1 cellular context compared by ENCODE assay signal in genomic region chr3:64023187-64023860, GRCh38.
TF ChIP-seq lines count a peak whose summit lies in the region.

TSS of gene PSMD6 (minus strand) at chr3:64023494. CDS start at chr3:64023419, 75 bp downstream.

TF ChIP-seq in A549, 52 proteins besides CTCF, POLR2A, EP300 and RAD21 (continued from another document):
- TF ChIP-seq REST (IDR thresholded peaks at IDR 0.05) (0 out of 2 replicates have a peak, but pooled peaks have one; percentile 26), BCL3 (IDR thresholded peaks at IDR 0.05) (no peak), HOXA7 (CRISPR knock-in tag; IDR thresholded peaks at IDR 0.05) (no peak), MAFK (IDR thresholded peaks at IDR 0.05; ENCODE audit: partially characterized antibody) (peak; percentile 24), ESRRA (IDR thresholded peaks at IDR 0.05; ENCODE audit: borderline replicate concordance, low read length) (no peak), GATA3 (IDR thresholded peaks at IDR 0.05; ENCODE audit: borderline replicate concordance) (no peak), TFCP2L1 (CRISPR knock-in tag; IDR thresholded peaks at IDR 0.05) (no peak), RARB (CRISPR knock-in tag; IDR thresholded peaks at IDR 0.05) (no peak), SMC3 (IDR thresholded peaks at IDR 0.05) (peak; percentile 78), RFX5 (IDR thresholded peaks at IDR 0.05) (no peak), FOXS1 (CRISPR knock-in tag; IDR thresholded peaks at IDR 0.05) (no peak), HEYL (CRISPR knock-in tag; IDR thresholded peaks at IDR 0.05) (no peak), NFE2L2 (conservative IDR thresholded peaks at IDR 0.05; ENCODE audit: low read length) (no peak), KDM1A (IDR thresholded peaks at IDR 0.05; ENCODE audit: low read depth) (no peak), SREBF2 (IDR thresholded peaks at IDR 0.05) (no peak), CBX2 (IDR thresholded peaks at IDR 0.05; ENCODE audit: borderline replicate concordance, low read depth) (no peak), FOSB (CRISPR knock-in tag; IDR thresholded peaks at IDR 0.05) (no peak), ZFP36 (IDR thresholded peaks at IDR 0.05; ENCODE audit: borderline replicate concordance, partially characterized antibody) (no peak), PHF8 (IDR thresholded peaks at IDR 0.05; ENCODE audit: borderline replicate concordance, low read depth) (peak; percentile 85), ATOH8 (CRISPR knock-in tag; IDR thresholded peaks at IDR 0.05; ENCODE audit: low read depth) (no peak), MAX (IDR thresholded peaks at IDR 0.05) (peak; percentile 60), FOSL2 (IDR thresholded peaks at IDR 0.05) (no peak), FOSL2 (CRISPR knock-in tag; IDR thresholded peaks at IDR 0.05) (no peak), JUN (IDR thresholded peaks at IDR 0.05) (peak in 1 of 2 experiments; percentile 82; a peak in 3 of 5 replicates), ZSCAN20 (CRISPR knock-in tag; IDR thresholded peaks at IDR 0.05) (no peak), CEBPB (IDR thresholded peaks at IDR 0.05) (no peak), USF2 (IDR thresholded peaks at IDR 0.05) (peak; percentile 41; the same call in 1 of the 2 replicates), HOXB5 (CRISPR knock-in tag; IDR thresholded peaks at IDR 0.05) (peak; percentile 57; the same call in 1 of the 2 replicates), RCOR1 (IDR thresholded peaks at IDR 0.05; ENCODE audit: low read depth, low read length) (no peak), RNF2 (IDR thresholded peaks at IDR 0.05; ENCODE audit: borderline replicate concordance, low read depth) (no peak)
